In genomic region chr2:71961289-71962027, GRCh38 we compare ENCODE assay signal across 25 cellular contexts.
"Had no signal": no experiment of that assay in that cellular context is flagged by ENCODE, and none has a peak within 500 bp of the region (broad histone marks: within the 10 kb centered on the region; RNA-seq: fewer than 3 reads in every experiment).

No MANE protein-coding gene starts in this region.

- H3K27me3 ChIP-seq: MG63, SJSA1 had no signal

- FAIRE-seq: HepG2 had no signal

- ATAC-seq: Panc1, PC-3 had no signal

- H3K4me1 ChIP-seq: SJSA1 had no signal

- DNase-seq: IMR-90, Karpas-422, KG1, MG63, NCI-H1092, NCI-H1105 treated with DMSO at 0.1 percent for 48 hours, NCI-H1417 treated with DMSO at 0.1 percent for 48 hours, NCI-H146, NCI-H1694 treated with DMSO at 0.1 percent for 48 hours, NCI-H1930, NCI-H2081 treated with DMSO at 0.1 percent for 48 hours, NCI-H2171, NCI-H226, NCI-H446, NCI-H510A, NCI-H524 treated with DMSO at 0.1 percent for 48 hours, NCI-H69, NCI-H774, PC-3, SIG-M5 had no signal

- H3K4me3 ChIP-seq: MG63, SJSA1, SK-N-MC had no signal

- H3K27ac ChIP-seq: RWPE1, SJSA1, SK-N-MC had no signal

- H3K36me3 ChIP-seq: MG63, SJSA1 had no signal

- H3K9me3 ChIP-seq: SJSA1 had no signal
